ENCODE assay signal across 1 cellular context in genomic region chr7:135210818-135211178, GRCh38.
TF ChIP-seq lines count a peak whose summit lies in the region.

No MANE protein-coding gene starts in this region.

TF ChIP-seq in H1, 55 proteins besides CTCF, POLR2A, EP300 and RAD21:
- no peak for TF ChIP-seq BCL11A (IDR thresholded peaks at IDR 0.05; ENCODE audit: low read depth in 2 of 2, low read length in 2 of 2)
